8 cellular contexts compared by ENCODE assay signal in the genomic region with DNA sequence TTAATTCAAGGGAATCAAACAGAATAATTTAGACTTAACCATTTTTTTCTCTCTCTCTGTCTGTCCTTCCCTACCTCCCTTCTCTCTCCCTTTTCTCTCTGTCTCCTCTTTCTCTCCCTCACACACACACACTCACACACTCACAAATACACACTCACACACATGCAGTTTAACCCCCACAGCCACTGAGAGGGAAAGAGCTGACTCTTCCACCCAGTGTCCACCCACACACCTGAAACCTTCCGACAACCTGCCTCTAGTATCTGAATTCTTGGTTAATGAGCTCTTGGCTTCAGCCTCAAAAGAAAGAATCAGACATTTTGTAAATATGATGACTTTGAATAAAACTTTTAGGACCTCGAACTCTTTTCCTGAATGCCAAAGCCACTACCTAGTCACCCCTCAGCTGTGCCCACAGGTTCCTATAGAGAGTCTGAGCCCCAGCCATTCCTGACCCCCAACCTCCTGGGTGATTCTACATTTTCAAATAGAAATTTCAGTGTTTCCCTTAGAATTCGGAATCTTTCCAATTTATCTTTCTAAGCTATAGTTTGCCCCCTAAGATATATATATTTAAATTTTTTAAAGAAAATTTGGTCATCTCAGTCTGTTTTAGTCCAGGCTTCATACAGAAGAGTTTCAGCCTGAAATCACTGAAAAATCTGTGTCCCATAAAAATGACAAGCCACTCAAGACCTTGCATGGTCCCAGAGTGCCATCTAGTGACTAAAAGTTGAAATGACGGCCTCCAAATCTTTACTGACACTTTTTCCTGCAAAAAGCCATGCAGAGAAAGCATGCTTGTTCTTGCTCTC.
DNase-seq lines count a peak whose midpoint lies in the region; ATAC-seq, FAIRE-seq and TF ChIP-seq lines count a peak whose summit lies in the region.

No MANE protein-coding gene starts in this region.

- H3K9ac ChIP-seq in K562 (ENCODE audit: insufficient read depth in 1 of 2, low read depth in 2 of 2, low read length in 2 of 2): no peak overlapping the region

- H3K27ac Mint-ChIP-seq in Caco-2 (ENCODE audit: unreplicated experiment): no peak overlapping the region
- H3K27ac Mint-ChIP-seq in type B pancreatic cell: peak overlapping the region; percentile 55

- POLR2A ChIA-PET in Caco-2 (lab: Charles Lee): no interaction called here
- POLR2A ChIA-PET in K562 (lab: Yijun Ruan, JAX): no interaction called here

- H3K27me3 ChIP-seq in Caco-2 (replicated peaks; ENCODE audit: control insufficient read depth, insufficient read depth, low read length) (no peaks in the 10 kb centered on the region; the same call in 1 of the 2 replicates), K562 (ENCODE audit: control insufficient read depth in 2 of 2, insufficient read depth in 2 of 2, low read length in 2 of 2) (no peaks in the 10 kb centered on the region)

- H3K4me1 ChIP-seq in Caco-2 (no peaks in the 10 kb centered on the region), K562 (replicated peaks in 1 of 2; ENCODE audit: control insufficient read depth in 2 of 2, insufficient read depth in 2 of 2, low read length in 2 of 2) (no peaks in the 10 kb centered on the region)

- peak; percentile 93 to 96 for TF ChIP-seq CTCF in Caco-2 (IDR thresholded peaks at IDR 0.05; ENCODE audit: insufficient read depth in 1 of 2, low read depth in 1 of 2, low read length in 1 of 2, severe bottlenecking in 1 of 2, unreplicated experiment in 1 of 2)
- peak; percentile 32 to 75 (median 58); a peak in 5 of 6 replicates for TF ChIP-seq CTCF in K562 (IDR thresholded peaks at IDR 0.05 in 2 of 3, conservative IDR thresholded peaks at IDR 0.05 in 1 of 3; ENCODE audit: insufficient read depth in 2 of 3, low read depth in 1 of 3, low read length in 3 of 3)
- TF ChIP-seq CTCF in type B pancreatic cell (conservative IDR thresholded peaks at IDR 0.05): peak; percentile 87

- no peak overlapping the region for H3K4me2 ChIP-seq in K562 (ENCODE audit: insufficient read depth, low read length)

- H3K4me3 ChIP-seq in Caco-2 (ENCODE audit: low read depth, low read length) (no peak overlapping the region), K562 (no peak overlapping the region)

- in situ Hi-C loops in K562 (cut with MboI): no loop called here

- H3K9me3 ChIP-seq in Caco-2 (no peaks in the 10 kb centered on the region), K562 (replicated peaks; ENCODE audit: control insufficient read depth, insufficient read depth, low read depth, low read length) (no peaks in the 10 kb centered on the region)

- TF ChIP-seq EP300 in K562 (IDR thresholded peaks at IDR 0.05; ENCODE audit: low read length): no peak

- peaks cover 13% of the 10 kb centered on the region for H3K27me3 Mint-ChIP-seq in Caco-2 (ENCODE audit: insufficient read depth, unreplicated experiment)
- peaks cover 5% of the 10 kb centered on the region for H3K27me3 Mint-ChIP-seq in type B pancreatic cell

- H3K4me3 Mint-ChIP-seq in Caco-2 (ENCODE audit: unreplicated experiment) (no peak overlapping the region), type B pancreatic cell (no peak overlapping the region)

- peak; percentile 83 to 91 for TF ChIP-seq RAD21 in K562 (CRISPR knock-in tag; conservative IDR thresholded peaks at IDR 0.05 in 1 of 2, IDR thresholded peaks at IDR 0.05 in 1 of 2)

- H3K27ac ChIP-seq in K562 (ENCODE audit: extremely low read depth, low read depth, low read length): no peak overlapping the region

- intact Hi-C loops in Caco-2 (cut with micrococcal nuclease; ENCODE audit: unreplicated experiment): loop anchor here (1.0 to 5.0 kb wide), 8 partner anchors 87 to 726 kb away; no protein-coding TSS in a partner anchor
- intact Hi-C loops in K562 (cut with micrococcal nuclease): no loop called here

- no peak overlapping the region for H2AFZ ChIP-seq in K562 (ENCODE audit: low read depth, low read length)

- no peak for TF ChIP-seq POLR2A in K562 (conservative IDR thresholded peaks at IDR 0.05)

- peak; percentile 69 for FAIRE-seq in K562 (lab: Jason Lieb, UNC)

- H3K36me3 Mint-ChIP-seq in Caco-2 (ENCODE audit: insufficient read depth, unreplicated experiment) (no peaks in the 10 kb centered on the region), type B pancreatic cell (no peaks in the 10 kb centered on the region)

- CTCF ChIA-PET in Caco-2 (lab: Charles Lee): interaction anchor here (2.2 kb wide), 1 partner anchor 88 kb away, joined by 6 read pairs; no protein-coding TSS in a partner anchor
- CTCF ChIA-PET in K562 (lab: Yijun Ruan, JAX; ENCODE audit: low intra/inter-chr PET ratio): interaction anchor here (0.6 kb wide), 1 partner anchor 407 kb away, joined by 3 read pairs; no protein-coding TSS in a partner anchor

- no peaks in the 10 kb centered on the region for H3K79me2 ChIP-seq in K562 (ENCODE audit: control insufficient read depth, insufficient read depth, low read length)

- no peaks in the 10 kb centered on the region for H3K9me3 Mint-ChIP-seq in Caco-2 (ENCODE audit: unreplicated experiment)
- no peaks in the 10 kb centered on the region for H3K9me3 Mint-ChIP-seq in type B pancreatic cell

- no peaks in the 10 kb centered on the region for H3K36me3 ChIP-seq in Caco-2 (ENCODE audit: control insufficient read depth, insufficient read depth, low read length)
- no peaks in the 10 kb centered on the region for H3K36me3 ChIP-seq in K562 (ENCODE audit: control insufficient read depth, insufficient read depth, low read length)

- DNase-seq in Caco-2: peak in 1 of 2 experiments; percentile 75
- DNase-seq in NCI-H2081 (lab: John Stamatoyannopoulos, UW): peak; percentile 2 to 16
- peak; percentile 17 to 34 (median 22) for DNase-seq in K562 (ENCODE audit: extremely low read depth in 1 of 4, low spot score in 3 of 4)
- DNase-seq in kidney glomerular epithelial cell (lab: John Stamatoyannopoulos, UW): peak; percentile 54
- DNase-seq in type B pancreatic cell (ENCODE audit: extremely low spot score, unreplicated experiment): no peak
- DNase-seq in activated gamma-delta T cell treated with Interleukin-2 at 50 U/mL for 16 hours: no peak
- DNase-seq in activated CD4-positive, alpha-beta T cell treated with anti-CD3 and anti-CD28 coated beads for 4 hours: no peak

- no TSS peak for BruUV-seq in Caco-2 (replicated peaks; lab: Mats Ljungman, UMichigan)
- no TSS peak for BruUV-seq in K562 (replicated peaks; lab: Mats Ljungman, UMichigan)

- H3K4me1 Mint-ChIP-seq in Caco-2 (ENCODE audit: low read depth, unreplicated experiment) (no peaks in the 10 kb centered on the region), type B pancreatic cell (ENCODE audit: unreplicated experiment) (peaks cover 21% of the 10 kb centered on the region)

- ATAC-seq in GM18858 (IDR thresholded peaks at IDR 0.05; ENCODE audit: unreplicated experiment) (peak; percentile 43), K562 (no peak)

- no peaks in the 10 kb centered on the region for H4K20me1 ChIP-seq in K562 (replicated peaks; ENCODE audit: control insufficient read depth, insufficient read depth, low read length)

- WGBS in K562 (ENCODE audit: insufficient coverage, low coverage, missing lambda C conversion rate): 0% methylated on average over 4 of the region's 4 CpGs

- H3K9me1 ChIP-seq in K562 (ENCODE audit: control insufficient read depth, insufficient read depth, low read length): no peaks in the 10 kb centered on the region

TF ChIP-seq in K562, 482 proteins besides CTCF, POLR2A, EP300 and RAD21 (continues in another document):
- TF ChIP-seq ZFP36 (IDR thresholded peaks at IDR 0.05; ENCODE audit: low read depth, low read length, partially characterized antibody) (no peak), ZNF217 (CRISPR knock-in tag; IDR thresholded peaks at IDR 0.05) (no peak)
- TF ChIP-seq, protein P1, sequence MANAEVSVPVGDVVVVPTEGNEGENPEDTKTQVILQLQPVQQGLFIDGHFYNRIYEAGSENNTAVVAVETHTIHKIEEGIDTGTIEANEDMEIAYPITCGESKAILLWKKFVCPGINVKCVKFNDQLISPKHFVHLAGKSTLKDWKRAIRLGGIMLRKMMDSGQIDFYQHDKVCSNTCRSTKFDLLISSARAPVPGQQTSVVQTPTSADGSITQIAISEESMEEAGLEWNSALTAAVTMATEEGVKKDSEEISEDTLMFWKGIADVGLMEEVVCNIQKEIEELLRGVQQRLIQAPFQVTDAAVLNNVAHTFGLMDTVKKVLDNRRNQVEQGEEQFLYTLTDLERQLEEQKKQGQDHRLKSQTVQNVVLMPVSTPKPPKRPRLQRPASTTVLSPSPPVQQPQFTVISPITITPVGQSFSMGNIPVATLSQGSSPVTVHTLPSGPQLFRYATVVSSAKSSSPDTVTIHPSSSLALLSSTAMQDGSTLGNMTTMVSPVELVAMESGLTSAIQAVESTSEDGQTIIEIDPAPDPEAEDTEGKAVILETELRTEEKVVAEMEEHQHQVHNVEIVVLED (CRISPR knock-in tag; IDR thresholded peaks at IDR 0.05): no peak

Comparison
In these comparisons a context has a peak if more than half of its experiments do, and no peak if none do; other contexts are left out.
1. DNase-seq: peak in NCI-H2081 (2 of 2), K562 (4 of 4) and kidney glomerular epithelial cell (single experiment); none in type B pancreatic cell (single experiment), activated gamma-delta T cell treated with Interleukin-2 at 50 U/mL for 16 hours (single experiment) and activated CD4-positive, alpha-beta T cell treated with anti-CD3 and anti-CD28 coated beads for 4 hours (0 of 2).
2. Peak in every context shown above with its lines, with median percentiles within 50 percentile points of each other: CTCF ChIP-seq.